12 cellular contexts compared by ENCODE assay signal in genomic region chr10:1417574-1417973, GRCh38.
DNase-seq lines count a peak whose midpoint lies in the region; TF ChIP-seq lines count a peak whose summit lies in the region.
"Had no signal": no experiment of that assay in that cellular context is flagged by ENCODE, and none has a peak within 500 bp of the region (broad histone marks: within the 10 kb centered on the region; RNA-seq: fewer than 3 reads in every experiment).

No MANE protein-coding gene starts in this region.

- TF ChIP-seq CTCF in chondrocyte (IDR thresholded peaks at IDR 0.05) (no peak), GM10266 (IDR thresholded peaks at IDR 0.05; ENCODE audit: control insufficient read depth, insufficient read depth, low read depth, missing control alignments) (no peak)

- peak; percentile 56 for DNase-seq in activated effector memory CD4-positive, alpha-beta T cell treated with anti-CD3 and anti-CD28 coated beads, Interleukin-2, amount 50 U/mL, for 16 hours
- no peak for DNase-seq in activated effector memory CD4-positive, alpha-beta T cell treated with Interleukin-2 at 50 U/mL for 16 hours
- DNase-seq in chondrocyte (ENCODE audit: low spot score) (peak; percentile 72), islet precursor cell (peak; percentile 43), NCI-H1092 treated with DMSO at 0.1 percent for 48 hours (lab: John Stamatoyannopoulos, UW) (no peak), GM10266 (ENCODE audit: extremely low spot score) (no peak), SIG-M5 treated with dmso at 0.1 percent for 504 hours (lab: John Stamatoyannopoulos, UW; ENCODE audit: unreplicated experiment) (no peak)
- DNase-seq: 8988T; CD4-positive, alpha-beta memory T cell; DMS79 treated with DMSO at 0.1 percent for 48 hours; GDM1; GOT3 had no signal

- no peak overlapping the region for H3K4me3 Mint-ChIP-seq in chondrocyte (ENCODE audit: unreplicated experiment)
- H3K4me3 Mint-ChIP-seq: CD4-positive, alpha-beta memory T cell had no signal

- no peaks in the 10 kb centered on the region for H3K9me3 Mint-ChIP-seq in chondrocyte (ENCODE audit: low read depth)

- H3K4me1 Mint-ChIP-seq in chondrocyte (ENCODE audit: low read depth), result peaks cover 13% of the 10 kb centered on the region

- H3K27ac Mint-ChIP-seq in chondrocyte (ENCODE audit: unreplicated experiment), result no peak overlapping the region

- no peaks in the 10 kb centered on the region for H3K36me3 Mint-ChIP-seq in chondrocyte (ENCODE audit: low read depth)
- H3K36me3 Mint-ChIP-seq: CD4-positive, alpha-beta memory T cell had no signal

- no peaks in the 10 kb centered on the region for H3K27me3 Mint-ChIP-seq in chondrocyte (ENCODE audit: low read depth)

Comparison
In these comparisons a context has a peak if more than half of its experiments do, and no peak if none do; other contexts are left out.
1. DNase-seq: peak in activated effector memory CD4-positive, alpha-beta T cell treated with anti-CD3 and anti-CD28 coated beads, Interleukin-2, amount 50 U/mL, for 16 hours (single experiment), chondrocyte (single experiment) and islet precursor cell (single experiment); none in activated effector memory CD4-positive, alpha-beta T cell treated with Interleukin-2 at 50 U/mL for 16 hours (single experiment), NCI-H1092 treated with DMSO at 0.1 percent for 48 hours (single experiment), GM10266 (single experiment) and SIG-M5 treated with dmso at 0.1 percent for 504 hours (single experiment).